In genomic region chr2:101223814-101224231, GRCh38 we compare ENCODE assay signal across 9 cellular contexts. TPM values are rescaled to one million over a fixed set of nuclear protein-coding genes. Genes with fewer than 3 reads are reported as not detected.
DNase-seq lines count a peak whose midpoint lies in the region; ATAC-seq lines count a peak whose summit lies in the region.
"Had no signal": no experiment of that assay in that cellular context is flagged by ENCODE, and none has a peak within 500 bp of the region (broad histone marks: within the 10 kb centered on the region; RNA-seq: fewer than 3 reads in every experiment).

No MANE protein-coding gene starts in this region.

- peak overlapping the region; percentile 5 to 56 (median 25) for H3K4me3 Mint-ChIP-seq in T-cell
- peak overlapping the region; percentile 48 for H3K4me3 Mint-ChIP-seq in central memory CD8-positive, alpha-beta T cell
- H3K4me3 Mint-ChIP-seq: brain had no signal

- CTCF ChIA-PET in T-cell (lab: Charles Lee), result interaction anchor here (0.6 to 1.1 kb wide), 2 partner anchors 1260 to 1770 kb away, joined by 3 to 8 read pairs; no protein-coding TSS in a partner anchor

- peaks cover 0 to 5% (median 0%) of the 10 kb centered on the region in 3 donors for H3K9me3 Mint-ChIP-seq in T-cell
- H3K9me3 Mint-ChIP-seq in central memory CD8-positive, alpha-beta T cell, result no peaks in the 10 kb centered on the region
- H3K9me3 Mint-ChIP-seq: brain had no signal

- H3K4me1 Mint-ChIP-seq in T-cell, result peaks cover 12 to 14% (median 13%) of the 10 kb centered on the region in 3 donors
- peaks cover 19% of the 10 kb centered on the region for H3K4me1 Mint-ChIP-seq in central memory CD8-positive, alpha-beta T cell
- H3K4me1 Mint-ChIP-seq: brain had no signal

- peak; percentile 96 for ATAC-seq in HG03159 (IDR thresholded peaks at IDR 0.05; ENCODE audit: unreplicated experiment)
- peak; percentile 85 to 97 (median 96) for ATAC-seq in T-cell (replicated peaks in 1 of 4)
- peak; percentile 99 for ATAC-seq in central memory CD8-positive, alpha-beta T cell (replicated peaks; ENCODE audit: extremely low read depth, poor library complexity, severe bottlenecking)
- no peak for ATAC-seq in sciatic nerve

- POLR2A ChIA-PET in T-cell (lab: Charles Lee), result no interaction called here

- peak overlapping the region; percentile 83 to 85 for H3K27ac Mint-ChIP-seq in T-cell
- H3K27ac Mint-ChIP-seq in central memory CD8-positive, alpha-beta T cell (ENCODE audit: low read depth), result peak overlapping the region; percentile 61
- H3K27ac Mint-ChIP-seq: brain had no signal

- DNase-seq in activated gamma-delta T cell treated with Interleukin-2 at 50 U/mL for 16 hours, result peak; percentile 50
- no peak for DNase-seq in activated gamma-delta T cell (lab: John Stamatoyannopoulos, UW)
- peak in 32 of 34 experiments; percentile 4 to 68 (median 42) for DNase-seq in T-cell
- peak; percentile 28 to 64 for DNase-seq in central memory CD8-positive, alpha-beta T cell (ENCODE audit: low spot score in 2 of 2)
- DNase-seq in NCI-H2227 (lab: John Stamatoyannopoulos, UW; ENCODE audit: unreplicated experiment), result no peak
- no peak for DNase-seq in sciatic nerve (ENCODE audit: low spot score)
- no peak for DNase-seq in anterior cingulate cortex (lab: John Stamatoyannopoulos, UW)

- H3K36me3 Mint-ChIP-seq in T-cell, result no peaks in the 10 kb centered on the region
- peaks cover 3% of the 10 kb centered on the region for H3K36me3 Mint-ChIP-seq in central memory CD8-positive, alpha-beta T cell (ENCODE audit: insufficient read depth)
- H3K36me3 Mint-ChIP-seq: brain had no signal

- intact Hi-C loops in sciatic nerve (cut with DNase I), result no loop called here

- H3K27me3 Mint-ChIP-seq in T-cell, result no peaks in the 10 kb centered on the region
- H3K27me3 Mint-ChIP-seq in central memory CD8-positive, alpha-beta T cell, result no peaks in the 10 kb centered on the region
- H3K27me3 Mint-ChIP-seq: brain had no signal

RNA-seq across cellular contexts. Expression of gene CNOT11, which starts 28.9 kb away (rescaled TPM):
- 10 to 100 TPM; 45.8 to 52.5 (median 50.7) TPM for total RNA-seq in T-cell
- 24.3 TPM for total RNA-seq in sciatic nerve

Comparison
In these comparisons a context has a peak if more than half of its experiments do, and no peak if none do; other contexts are left out.
1. DNase-seq: peak in activated gamma-delta T cell treated with Interleukin-2 at 50 U/mL for 16 hours (single experiment), T-cell (32 of 34) and central memory CD8-positive, alpha-beta T cell (2 of 2); none in activated gamma-delta T cell (single experiment), NCI-H2227 (single experiment), sciatic nerve (single experiment) and anterior cingulate cortex (0 of 58).